ENCODE assay signal across 8 cellular contexts in genomic region chr17:39462644-39463375, GRCh38. TPM values are rescaled to one million over a fixed set of nuclear protein-coding genes. Genes with fewer than 3 reads are reported as not detected.
DNase-seq lines count a peak whose midpoint lies in the region; ATAC-seq and TF ChIP-seq lines count a peak whose summit lies in the region.

No MANE protein-coding gene starts in this region.

- H3K9me2 ChIP-seq in HCT116 (ENCODE audit: insufficient read depth), result no peaks in the 10 kb centered on the region

- peak overlapping the region; percentile 99; the same call in 1 of the 2 replicates for H3K9ac ChIP-seq in HCT116 (ENCODE audit: low read length)

- H3K36me3 Mint-ChIP-seq in activated CD8-positive, alpha-beta T cell treated with anti-CD3 and anti-CD28 coated beads for 36 hours (ENCODE audit: low read depth), result peaks cover 39% of the 10 kb centered on the region

- H3K27me3 ChIP-seq in HCT116 (ENCODE audit: insufficient read depth, low read length), result no peaks in the 10 kb centered on the region
- H3K27me3 ChIP-seq in prostate gland (replicated peaks; ENCODE audit: insufficient read depth), result no peaks in the 10 kb centered on the region

- peak overlapping the region; percentile 93 for H3K27ac Mint-ChIP-seq in activated CD8-positive, alpha-beta T cell treated with anti-CD3 and anti-CD28 coated beads for 36 hours

- H2AFZ ChIP-seq in HCT116 (ENCODE audit: low read depth, low read length, poor library complexity, severe bottlenecking), result no peak overlapping the region

- WGBS in prostate gland, result 1% methylated on average over 26 of the region's 27 CpGs

- peak overlapping the region; percentile 89 for H3K4me2 ChIP-seq in HCT116 (ENCODE audit: low read length)

- peak overlapping the region in 1 of 2 experiments; percentile 92; a peak in 2 of 4 replicates for H3K4me3 ChIP-seq in HCT116 (replicated peaks in 1 of 2; ENCODE audit: low read depth in 1 of 2, low read length in 2 of 2)
- H3K4me3 ChIP-seq in prostate gland, result peak overlapping the region; percentile 88 to 99

- H3K9me3 ChIP-seq in HCT116 (ENCODE audit: control insufficient read depth in 1 of 2, insufficient read depth in 1 of 2, low read depth in 1 of 2, low read length in 2 of 2), result no peaks in the 10 kb centered on the region
- H3K9me3 ChIP-seq in prostate gland, result no peaks in the 10 kb centered on the region

- DNase-seq in AG08395 (ENCODE audit: low spot score) (peak; percentile 11), HCT116 (ENCODE audit: low read depth, low spot score) (no peak), left ventricle myocardium superior (no peak), prostate gland (ENCODE audit: low spot score) (no peak), iPS-NIHi11 (ENCODE audit: low spot score) (no peak), GM13976 (ENCODE audit: low spot score) (no peak)
- DNase-seq in activated CD8-positive, alpha-beta T cell treated with anti-CD3 and anti-CD28 coated beads for 36 hours, result peak; percentile 9

- RAD21 ChIA-PET in HCT116 (lab: Charles Lee; ENCODE audit: low non-redundant PET in 1 of 2, low total read pairs in 2 of 2, uncharacterized antibody in 2 of 2, unreplicated experiment in 2 of 2), result no interaction called here

- ATAC-seq in HCT116 (no peak), left ventricle myocardium superior (peak; percentile 1), GM21447 (IDR thresholded peaks at IDR 0.05; ENCODE audit: unreplicated experiment) (no peak)
- ATAC-seq in activated CD8-positive, alpha-beta T cell treated with anti-CD3 and anti-CD28 coated beads for 36 hours, result no peak

- intact Hi-C loops in HCT116 (cut with micrococcal nuclease) (no loop called here), left ventricle myocardium superior (cut with micrococcal nuclease) (no loop called here), prostate gland (cut with DNase I) (no loop called here)
- intact Hi-C loops in activated CD8-positive, alpha-beta T cell treated with anti-CD3 and anti-CD28 coated beads for 36 hours (cut with micrococcal nuclease), result no loop called here

- peaks cover 12 to 29% of the 10 kb centered on the region in 2 experiments; a peak in 3 of 4 replicates for H3K4me1 ChIP-seq in HCT116 (ENCODE audit: control insufficient read depth in 1 of 2, insufficient read depth in 2 of 2, low read length in 2 of 2)
- H3K4me1 ChIP-seq in prostate gland (replicated peaks), result no peaks in the 10 kb centered on the region

- no peaks in the 10 kb centered on the region for H3K9me3 Mint-ChIP-seq in activated CD8-positive, alpha-beta T cell treated with anti-CD3 and anti-CD28 coated beads for 36 hours

- H3K27ac ChIP-seq in HCT116 (ENCODE audit: low read depth, low read length) (no peak overlapping the region), prostate gland (peak overlapping the region; percentile 99)

- no peak for TF ChIP-seq RAD21 in HCT116 (IDR thresholded peaks at IDR 0.05; ENCODE audit: low read depth)

- H3K36me3 ChIP-seq in HCT116 (ENCODE audit: control insufficient read depth in 1 of 2, insufficient read depth in 2 of 2, low read length in 2 of 2) (peaks cover 0 to 7% of the 10 kb centered on the region in 2 experiments; a peak in 2 of 4 replicates), prostate gland (no peaks in the 10 kb centered on the region)

- in situ Hi-C loops in GM13976 (cut with MboI; ENCODE audit: low sequenced_read_pairs, unreplicated experiment), result no loop called here

- H4K20me1 ChIP-seq in HCT116 (ENCODE audit: insufficient read depth), result peaks cover 11% of the 10 kb centered on the region

- no TSS peak for BruUV-seq in HCT116 (replicated peaks; lab: Mats Ljungman, UMichigan)

- H3K4me3 Mint-ChIP-seq in activated CD8-positive, alpha-beta T cell treated with anti-CD3 and anti-CD28 coated beads for 36 hours, result peak overlapping the region; percentile 84

- POLR2A ChIA-PET in HCT116 (lab: Charles Lee), result interaction anchor here (1.4 kb wide), 1 partner anchor 11 kb away, joined by 6 read pairs; the partner anchor contains the start of gene MED1
- POLR2A ChIA-PET in activated CD8-positive, alpha-beta T cell treated with anti-CD3 and anti-CD28 coated beads for 36 hours (lab: Charles Lee), result interaction anchor here (1.0 to 6.3 kb wide), 15 partner anchors 10 to 460 kb away, joined by 3 to 96 read pairs (median 6); partner anchors contain the start of genes FBXL20 and MED1

- TF ChIP-seq POLR2A in HCT116 (IDR thresholded peaks at IDR 0.05; ENCODE audit: borderline replicate concordance, extremely low read depth, insufficient read depth, insufficient read length) (no peak), prostate gland (IDR thresholded peaks at IDR 0.05) (no peak)

- TF ChIP-seq CTCF in HCT116 (IDR thresholded peaks at IDR 0.05 in 2 of 3, conservative IDR thresholded peaks at IDR 0.05 in 1 of 3; ENCODE audit: borderline replicate concordance in 1 of 3, insufficient read depth in 1 of 3, low read depth in 2 of 3, low read length in 2 of 3) (no peak), prostate gland (IDR thresholded peaks at IDR 0.05) (no peak), GM13976 (IDR thresholded peaks at IDR 0.05; ENCODE audit: borderline replicate concordance, control extremely low read depth, extremely low read depth, insufficient read depth, missing control alignments) (no peak)
- no peak for TF ChIP-seq CTCF in activated CD8-positive, alpha-beta T cell treated with anti-CD3 and anti-CD28 coated beads for 36 hours (IDR thresholded peaks at IDR 0.05)

- H3K79me2 ChIP-seq in HCT116 (ENCODE audit: insufficient read depth, low read length), result peaks cover 63% of the 10 kb centered on the region

- H3K4me1 Mint-ChIP-seq in activated CD8-positive, alpha-beta T cell treated with anti-CD3 and anti-CD28 coated beads for 36 hours (ENCODE audit: low read depth), result peaks cover 30% of the 10 kb centered on the region

- no peaks in the 10 kb centered on the region for H3K27me3 Mint-ChIP-seq in activated CD8-positive, alpha-beta T cell treated with anti-CD3 and anti-CD28 coated beads for 36 hours

- CTCF ChIA-PET in HCT116 (lab: Charles Lee), result no interaction called here
- CTCF ChIA-PET in activated CD8-positive, alpha-beta T cell treated with anti-CD3 and anti-CD28 coated beads for 36 hours (lab: Charles Lee), result interaction anchor here (0.7 to 2.0 kb wide), 6 partner anchors 12 to 218 kb away, joined by 3 to 12 read pairs (median 4); partner anchors contain the start of gene MED1

TF ChIP-seq in HCT116, 20 proteins besides CTCF, POLR2A, EP300 and RAD21 (continues in another document):
- TF ChIP-seq MAX (IDR thresholded peaks at IDR 0.05) (no peak), JUND (IDR thresholded peaks at IDR 0.05) (no peak), SRF (IDR thresholded peaks at IDR 0.05; ENCODE audit: low read depth) (no peak), ZNF274 (IDR thresholded peaks at IDR 0.05; ENCODE audit: low read depth, low read length) (no peak), CEBPB (IDR thresholded peaks at IDR 0.05; ENCODE audit: low read depth) (no peak), ELF1 (IDR thresholded peaks at IDR 0.05; ENCODE audit: borderline replicate concordance, low read depth) (no peak), ZBTB33 (IDR thresholded peaks at IDR 0.05; ENCODE audit: extremely low read depth, insufficient replicate concordance, low read length) (no peak), ZFX (IDR thresholded peaks at IDR 0.05) (no peak), TCF7L2 (IDR thresholded peaks at IDR 0.05; ENCODE audit: borderline replicate concordance, extremely low read depth, insufficient read depth, insufficient read length) (no peak), CBX3 (IDR thresholded peaks at IDR 0.05; ENCODE audit: low read depth) (no peak), YY1 (IDR thresholded peaks at IDR 0.05; ENCODE audit: extremely low read depth, insufficient replicate concordance, low read depth, low read length) (no peak)

RNA-seq across cellular contexts. Expression of gene CDK12, which starts 1.5 kb away (rescaled TPM):
- total RNA-seq in HCT116 (2021; ENCODE audit: unreplicated experiment), result 51.2 TPM
- polyA plus RNA-seq in HCT116 (2012), result 15.0 and 19.3 TPM in 2 replicates
- 10 to 100 TPM; 61.4 to 61.9 TPM for total RNA-seq in activated CD8-positive, alpha-beta T cell treated with anti-CD3 and anti-CD28 coated beads for 36 hours
- total RNA-seq in left ventricle myocardium superior, result 20.2 TPM
- 10 to 100 TPM; 37.7 to 75.8 TPM for total RNA-seq in prostate gland

RNA-seq across cellular contexts. Expression of gene MED1, which starts 11.7 kb away (rescaled TPM):
- 55.7 TPM for total RNA-seq in HCT116 (2021; ENCODE audit: unreplicated experiment)
- 21.2 and 27.4 TPM in 2 replicates for polyA plus RNA-seq in HCT116 (2012)
- 10 to 100 TPM; 60.7 to 64.7 TPM for total RNA-seq in activated CD8-positive, alpha-beta T cell treated with anti-CD3 and anti-CD28 coated beads for 36 hours
- total RNA-seq in left ventricle myocardium superior, result 21.5 TPM
- 10 to 100 TPM; 22.9 to 39.7 TPM for total RNA-seq in prostate gland

Comparison
In these comparisons a context has a peak if more than half of its experiments do, and no peak if none do; other contexts are left out.
1. DNase-seq: peak in AG08395 (single experiment) and activated CD8-positive, alpha-beta T cell treated with anti-CD3 and anti-CD28 coated beads for 36 hours (single experiment); none in HCT116 (single experiment), left ventricle myocardium superior (single experiment), prostate gland (single experiment), iPS-NIHi11 (single experiment) and GM13976 (single experiment).